8 cellular contexts compared by ENCODE assay signal in genomic region chr12:120903818-120904773, GRCh38. TPM values are rescaled to one million over a fixed set of nuclear protein-coding genes. Genes with fewer than 3 reads are reported as not detected.
DNase-seq lines count a peak whose midpoint lies in the region; ATAC-seq and TF ChIP-seq lines count a peak whose summit lies in the region.

TSS of gene SPPL3 (minus strand) at chr12:120904358. CDS start at chr12:120903867, 491 bp downstream.

- H3K4me1 ChIP-seq in lower lobe of right lung: peaks cover 27% of the 10 kb centered on the region

- H3K9me3 ChIP-seq in CD4-positive, alpha-beta T cell (ENCODE audit: control insufficient read depth, low read length): no peaks in the 10 kb centered on the region
- no peaks in the 10 kb centered on the region for H3K9me3 ChIP-seq in lower lobe of right lung

- intact Hi-C loops in CD4-positive, alpha-beta T cell (cut with DNase I, micrococcal nuclease): loop anchor here (5.0 kb wide), 2 partner anchors 47 to 217 kb away; partner anchors contain the start of gene MLEC (in 1 of the 2)
- intact Hi-C loops in lower lobe of right lung (cut with DNase I): no loop called here

- peaks cover 39% of the 10 kb centered on the region for H3K4me1 Mint-ChIP-seq in CD4-positive, alpha-beta T cell (ENCODE audit: low read depth)
- peaks cover 27% of the 10 kb centered on the region for H3K4me1 Mint-ChIP-seq in activated CD8-positive, alpha-beta T cell treated with anti-CD3 and anti-CD28 coated beads, Interleukin-2, amount 10 ng/mL, durations not matched to agents 7 days and 5 days (ENCODE audit: low read depth)

- H3K27me3 Mint-ChIP-seq in CD4-positive, alpha-beta T cell: no peaks in the 10 kb centered on the region
- peaks cover 2% of the 10 kb centered on the region for H3K27me3 Mint-ChIP-seq in activated CD8-positive, alpha-beta T cell treated with anti-CD3 and anti-CD28 coated beads, Interleukin-2, amount 10 ng/mL, durations not matched to agents 7 days and 5 days (ENCODE audit: low read depth)

- H3K4me3 Mint-ChIP-seq in CD4-positive, alpha-beta T cell: peak within 1 kb of the TSS; percentile 99
- H3K4me3 Mint-ChIP-seq in activated CD8-positive, alpha-beta T cell treated with anti-CD3 and anti-CD28 coated beads, Interleukin-2, amount 10 ng/mL, durations not matched to agents 7 days and 5 days: peak within 1 kb of the TSS; percentile 99

- TF ChIP-seq CTCF in CD4-positive, alpha-beta T cell (IDR thresholded peaks at IDR 0.05): no peak
- no peak for TF ChIP-seq CTCF in HL-60 (IDR thresholded peaks at IDR 0.05; ENCODE audit: insufficient read depth, low read length)
- no peak for TF ChIP-seq CTCF in lower lobe of right lung (IDR thresholded peaks at IDR 0.05)

- H3K27me3 ChIP-seq in CD4-positive, alpha-beta T cell (ENCODE audit: control insufficient read depth, insufficient read depth, low read length): no peaks in the 10 kb centered on the region
- H3K27me3 ChIP-seq in HL-60 (ENCODE audit: insufficient read depth, poor library complexity, severe bottlenecking) (no peaks in the 10 kb centered on the region), lower lobe of right lung (ENCODE audit: low read depth) (no peaks in the 10 kb centered on the region)

- peak; percentile 80 to 94 (median 89) for DNase-seq in CD4-positive, alpha-beta T cell
- DNase-seq in HL-60 (ENCODE audit: low read depth in 1 of 2, low spot score in 1 of 2): peak; percentile 77 to 90
- peak; percentile 62 for DNase-seq in NCI-H82 treated with DMSO at 0.1 percent for 48 hours (lab: John Stamatoyannopoulos, UW; ENCODE audit: unreplicated experiment)
- DNase-seq in activated CD8-positive, alpha-beta T cell treated with anti-CD3 and anti-CD28 coated beads, Interleukin-2, amount 10 ng/mL, durations not matched to agents 7 days and 5 days: peak; percentile 94
- peak; percentile 99 for DNase-seq in ecto neural progenitor cell (ENCODE audit: low spot score)
- DNase-seq in lower lobe of right lung: peak; percentile 95
- peak; percentile 90 to 92 for DNase-seq in stimulated activated CD4-positive, alpha-beta T cell treated with anti-CD3 and anti-CD28 coated beads, Interleukin-4, amount 100 ng/mL, for 48 hours (ENCODE audit: low read depth in 2 of 2)

- H3K27ac ChIP-seq in CD4-positive, alpha-beta T cell (ENCODE audit: low read depth, low read length): peak within 1 kb of the TSS; percentile 72
- H3K27ac ChIP-seq in HL-60 (replicated peaks) (peak within 1 kb of the TSS; percentile 66), lower lobe of right lung (peak within 1 kb of the TSS; percentile 84)

- peaks cover 4% of the 10 kb centered on the region for H3K36me3 ChIP-seq in lower lobe of right lung

- peak within 1 kb of the TSS; percentile 93 for H3K27ac Mint-ChIP-seq in CD4-positive, alpha-beta T cell
- peak within 1 kb of the TSS; percentile 96 for H3K27ac Mint-ChIP-seq in activated CD8-positive, alpha-beta T cell treated with anti-CD3 and anti-CD28 coated beads, Interleukin-2, amount 10 ng/mL, durations not matched to agents 7 days and 5 days

- ATAC-seq in CD4-positive, alpha-beta T cell (ENCODE audit: poor library complexity): peak; percentile 77
- ATAC-seq in GM19455 (IDR thresholded peaks at IDR 0.05; ENCODE audit: unreplicated experiment) (peak; percentile 64), lower lobe of right lung (peak; percentile 94 to 95)
- ATAC-seq in activated CD8-positive, alpha-beta T cell treated with anti-CD3 and anti-CD28 coated beads, Interleukin-2, amount 10 ng/mL, durations not matched to agents 7 days and 5 days: peak; percentile 81

- H3K9me3 Mint-ChIP-seq in CD4-positive, alpha-beta T cell: no peaks in the 10 kb centered on the region
- no peaks in the 10 kb centered on the region for H3K9me3 Mint-ChIP-seq in activated CD8-positive, alpha-beta T cell treated with anti-CD3 and anti-CD28 coated beads, Interleukin-2, amount 10 ng/mL, durations not matched to agents 7 days and 5 days (ENCODE audit: insufficient read depth)

- peaks cover 24% of the 10 kb centered on the region for H3K36me3 Mint-ChIP-seq in CD4-positive, alpha-beta T cell (ENCODE audit: low read depth)
- peaks cover 11% of the 10 kb centered on the region for H3K36me3 Mint-ChIP-seq in activated CD8-positive, alpha-beta T cell treated with anti-CD3 and anti-CD28 coated beads, Interleukin-2, amount 10 ng/mL, durations not matched to agents 7 days and 5 days (ENCODE audit: low read depth)

- CTCF ChIA-PET in CD4-positive, alpha-beta T cell (lab: Charles Lee): interaction anchor here (1.1 to 1.6 kb wide), 2 partner anchors 13 to 26 kb away, joined by 3 to 5 read pairs; no protein-coding TSS in a partner anchor
- CTCF ChIA-PET in activated CD8-positive, alpha-beta T cell treated with anti-CD3 and anti-CD28 coated beads, Interleukin-2, amount 10 ng/mL, durations not matched to agents 7 days and 5 days (lab: Charles Lee): interaction anchor here (0.6 to 1.6 kb wide), 5 partner anchors 13 to 255 kb away, joined by 3 to 6 read pairs (median 4); no protein-coding TSS in a partner anchor

- H3K4me3 ChIP-seq in HL-60 (replicated peaks; ENCODE audit: insufficient read depth, low read length): peak within 1 kb of the TSS; percentile 96
- H3K4me3 ChIP-seq in lower lobe of right lung: peak within 1 kb of the TSS; percentile 93

- POLR2A ChIA-PET in CD4-positive, alpha-beta T cell (lab: Charles Lee): interaction anchor here (0.7 to 2.3 kb wide), 12 partner anchors 9 to 984 kb away, joined by 3 to 14 read pairs (median 4); partner anchors contain the start of genes OASL, PSMD9 and RNU4-2
- POLR2A ChIA-PET in activated CD8-positive, alpha-beta T cell treated with anti-CD3 and anti-CD28 coated beads, Interleukin-2, amount 10 ng/mL, durations not matched to agents 7 days and 5 days (lab: Charles Lee): interaction anchor here (0.6 to 5.4 kb wide), 9 partner anchors 10 to 613 kb away, joined by 3 to 50 read pairs (median 3); partner anchors contain the start of gene RNU4-2

RNA-seq across cellular contexts. Expression of gene SPPL3, which starts in this region (rescaled TPM):
- total RNA-seq in CD4-positive, alpha-beta T cell: 10 to 100 TPM; 38.3 to 43.4 TPM
- total RNA-seq in activated CD8-positive, alpha-beta T cell treated with anti-CD3 and anti-CD28 coated beads, Interleukin-2, amount 10 ng/mL, durations not matched to agents 7 days and 5 days: 10 to 100 TPM; 23.3 to 27.8 TPM
- 44.0 TPM for total RNA-seq in lower lobe of right lung

Comparison
In these comparisons a context has a peak if more than half of its experiments do, and no peak if none do; other contexts are left out.
1. Peak in every context shown above with its lines: DNase-seq, ATAC-seq, H3K4me3 ChIP-seq and H3K27ac ChIP-seq.